In genomic region chr10:46549171-46550075, GRCh38 we compare ENCODE assay signal across 16 cellular contexts. TPM values are rescaled to one million over a fixed set of nuclear protein-coding genes. Genes with fewer than 3 reads are reported as not detected.
DNase-seq lines count a peak whose midpoint lies in the region; ATAC-seq and TF ChIP-seq lines count a peak whose summit lies in the region.
"Had no signal": no experiment of that assay in that cellular context is flagged by ENCODE, and none has a peak within 500 bp of the region (broad histone marks: within the 10 kb centered on the region; RNA-seq: fewer than 3 reads in every experiment).

No MANE protein-coding gene starts in this region.

- no peaks in the 10 kb centered on the region for H3K9me3 Mint-ChIP-seq in activated T-helper 2 cell treated with anti-CD3 and anti-CD28 coated beads, Interferon-gamma antibody, Interleukin-2, Interleukin-4, amounts not matched to agents 10 μg/mL and 5 μg/mL and 100 μg/mL, durations not matched to agents 14 hours and 24 hours and 36 hours
- H3K9me3 Mint-ChIP-seq: neural crest cell had no signal

- no CpG with 5 or more reads among the region's 31 CpGs for WGBS in neuronal stem cell (ENCODE audit: extremely low coverage in 2 of 2, insufficient read length in 2 of 2, insufficient replicate concordance in 1 of 2), 2 donors

- H3K27me3 ChIP-seq in dorsolateral prefrontal cortex (peaks cover 0 to 74% (median 18%) of the 10 kb centered on the region in 45 donors), neuronal stem cell (ENCODE audit: control insufficient read depth in 3 of 3, insufficient read depth in 3 of 3, low read depth in 1 of 3, low read length in 3 of 3) (peaks cover 0 to 69% (median 0%) of the 10 kb centered on the region in 3 experiments)

- H2BK5ac ChIP-seq in neuronal stem cell (ENCODE audit: low read length): peak overlapping the region; percentile 7

- no peaks in the 10 kb centered on the region for H3K9me3 ChIP-seq in neuronal stem cell (replicated peaks in 1 of 2; ENCODE audit: control insufficient read depth in 2 of 2, insufficient read depth in 1 of 2, low read depth in 1 of 2, low read length in 2 of 2)
- H3K9me3 ChIP-seq: gastroesophageal sphincter had no signal

- H3K4me3 Mint-ChIP-seq in activated T-helper 2 cell treated with anti-CD3 and anti-CD28 coated beads, Interferon-gamma antibody, Interleukin-2, Interleukin-4, amounts not matched to agents 10 μg/mL and 5 μg/mL and 100 μg/mL, durations not matched to agents 14 hours and 24 hours and 36 hours (ENCODE audit: low read depth): no peak overlapping the region
- H3K4me3 Mint-ChIP-seq: neural crest cell had no signal

- TF ChIP-seq CTCF in dorsolateral prefrontal cortex (IDR thresholded peaks at IDR 0.05 in 54 of 56, conservative IDR thresholded peaks at IDR 0.05 in 2 of 56; ENCODE audit: low read depth in 1 of 56, partially characterized antibody in 56 of 56): no peak

- ATAC-seq in GM18907 (IDR thresholded peaks at IDR 0.05; ENCODE audit: unreplicated experiment): no peak
- ATAC-seq: gastroesophageal sphincter, HCT116 had no signal

- no peaks in the 10 kb centered on the region for H3K36me3 Mint-ChIP-seq in activated T-helper 2 cell treated with anti-CD3 and anti-CD28 coated beads, Interferon-gamma antibody, Interleukin-2, Interleukin-4, amounts not matched to agents 10 μg/mL and 5 μg/mL and 100 μg/mL, durations not matched to agents 14 hours and 24 hours and 36 hours (ENCODE audit: low read depth)

- peak overlapping the region; percentile 28 for H3K18ac ChIP-seq in neuronal stem cell (ENCODE audit: low read length)

- H3K4me1 Mint-ChIP-seq in activated T-helper 2 cell treated with anti-CD3 and anti-CD28 coated beads, Interferon-gamma antibody, Interleukin-2, Interleukin-4, amounts not matched to agents 10 μg/mL and 5 μg/mL and 100 μg/mL, durations not matched to agents 14 hours and 24 hours and 36 hours (ENCODE audit: low read depth): no peaks in the 10 kb centered on the region
- H3K4me1 Mint-ChIP-seq: neural crest cell had no signal

- H3K27ac ChIP-seq in dorsolateral prefrontal cortex (no peak overlapping the region), neuronal stem cell (replicated peaks; ENCODE audit: low read length) (no peak overlapping the region)
- H3K27ac ChIP-seq: gastroesophageal sphincter had no signal

- H3K23ac ChIP-seq in neuronal stem cell (ENCODE audit: low read depth, low read length, poor library complexity): peak overlapping the region; percentile 6

- no peak overlapping the region for H2BK15ac ChIP-seq in neuronal stem cell (ENCODE audit: low read length)

- peak overlapping the region; percentile 31 for H3K14ac ChIP-seq in neuronal stem cell (ENCODE audit: low read length)

- no peak overlapping the region for H3K27ac Mint-ChIP-seq in activated T-helper 2 cell treated with anti-CD3 and anti-CD28 coated beads, Interferon-gamma antibody, Interleukin-2, Interleukin-4, amounts not matched to agents 10 μg/mL and 5 μg/mL and 100 μg/mL, durations not matched to agents 14 hours and 24 hours and 36 hours

- H3K4me1 ChIP-seq in neuronal stem cell (ENCODE audit: control insufficient read depth in 2 of 2, insufficient read depth in 1 of 2, low read depth in 1 of 2, low read length in 2 of 2): peaks cover 0 to 12% of the 10 kb centered on the region in 2 donors

- intact Hi-C loops in dorsolateral prefrontal cortex (cut with DNase I): loop anchor here in 1 of 2 donors (2.0 kb wide), 1 partner anchor 29 kb away; no protein-coding TSS in a partner anchor
- intact Hi-C loops in activated T-helper 2 cell treated with anti-CD3 and anti-CD28 coated beads, Interferon-gamma antibody, Interleukin-2, Interleukin-4, amounts not matched to agents 10 μg/mL and 5 μg/mL and 100 μg/mL, durations not matched to agents 14 hours and 24 hours and 36 hours (cut with micrococcal nuclease): no loop called here

- H2AFZ ChIP-seq in neuronal stem cell (ENCODE audit: low read length): no peak overlapping the region

- no peak overlapping the region for H2AK5ac ChIP-seq in neuronal stem cell (ENCODE audit: low read depth, low read length)

- peak overlapping the region; percentile 17 for H4K8ac ChIP-seq in neuronal stem cell (ENCODE audit: low read depth, low read length)

- no peak overlapping the region for H3K4me2 ChIP-seq in neuronal stem cell (ENCODE audit: insufficient read depth, low read length, poor library complexity, severe bottlenecking)

- H2BK12ac ChIP-seq in neuronal stem cell (ENCODE audit: low read length): peak overlapping the region; percentile 52

- H2BK120ac ChIP-seq in neuronal stem cell (ENCODE audit: low read depth, low read length): no peak overlapping the region

- peak; percentile 3 for DNase-seq in stimulated activated CD4-positive, alpha-beta T cell treated with anti-CD3 and anti-CD28 coated beads, Interleukin-4, amount 100 ng/mL, for 24 hours
- no peak for DNase-seq in stimulated activated CD4-positive, alpha-beta T cell treated with anti-CD3 and anti-CD28 coated beads, Interleukin-12 subunit alpha, Interleukin-12 subunit beta, amount 100 ng/mL, for 4 hours
- DNase-seq in dorsolateral prefrontal cortex (peak in 9 of 10 donors; percentile 2 to 57 (median 33)), neuronal stem cell (ENCODE audit: low spot score) (no peak), DMS153 treated with DMSO at 0.1 percent for 48 hours (lab: John Stamatoyannopoulos, UW; ENCODE audit: unreplicated experiment) (no peak)
- DNase-seq in stimulated activated naive CD4-positive, alpha-beta T cell (lab: John Stamatoyannopoulos, UW): no peak
- no peak for DNase-seq in activated T-helper 2 cell treated with anti-CD3 and anti-CD28 coated beads, Interferon-gamma antibody, Interleukin-2, Interleukin-4, amounts not matched to agents 10 μg/mL and 5 μg/mL and 100 μg/mL, durations not matched to agents 14 hours and 24 hours and 36 hours (ENCODE audit: low spot score)
- DNase-seq: NCI-H1436; NCI-H524 treated with DMSO at 0.1 percent for 48 hours; SHP77 treated with DMSO at 0.1 percent for 48 hours; stimulated activated naive CD4-positive, alpha-beta T cell treated with Interleukin-2 at 50 U/mL for 16 hours had no signal

- H3K4ac ChIP-seq in neuronal stem cell (ENCODE audit: low read length): peak overlapping the region; percentile 4

- peaks cover 3% of the 10 kb centered on the region for H3K27me3 Mint-ChIP-seq in activated T-helper 2 cell treated with anti-CD3 and anti-CD28 coated beads, Interferon-gamma antibody, Interleukin-2, Interleukin-4, amounts not matched to agents 10 μg/mL and 5 μg/mL and 100 μg/mL, durations not matched to agents 14 hours and 24 hours and 36 hours (ENCODE audit: low read depth)

- no peak overlapping the region for H4K91ac ChIP-seq in neuronal stem cell (ENCODE audit: low read depth, low read length, poor library complexity)

- no peak overlapping the region for H3K4me3 ChIP-seq in dorsolateral prefrontal cortex
- H3K4me3 ChIP-seq in neuronal stem cell (ENCODE audit: low read length in 2 of 2): no peak overlapping the region
- H3K4me3 ChIP-seq: gastroesophageal sphincter had no signal

- H3K79me1 ChIP-seq in neuronal stem cell (ENCODE audit: low read depth, low read length): peaks cover 2% of the 10 kb centered on the region

- H3K9ac ChIP-seq in neuronal stem cell (ENCODE audit: low read depth, low read length, poor library complexity): peak overlapping the region; percentile 1

- peaks cover 0 to 14% of the 10 kb centered on the region in 2 donors for H3K36me3 ChIP-seq in neuronal stem cell (replicated peaks in 1 of 2; ENCODE audit: control insufficient read depth in 2 of 2, insufficient read depth in 2 of 2, low read length in 2 of 2)
- H3K36me3 ChIP-seq: gastroesophageal sphincter had no signal

RNA-seq across cellular contexts. Expression of gene GPRIN2, which starts 7.0 kb away (rescaled TPM):
- total RNA-seq in dorsolateral prefrontal cortex: 1 to 10 TPM in 66 of 120 experiments, under 1 TPM in 47, not detected in 7; 0.36 to 2.4 (median 1.1) TPM
- 4.9 TPM for polyA plus RNA-seq in neuronal stem cell (2013, experiment 1 of 2)
- 4.9 TPM for polyA plus RNA-seq in neuronal stem cell (2013, experiment 2 of 2)
- total RNA-seq in activated T-helper 2 cell treated with anti-CD3 and anti-CD28 coated beads, Interferon-gamma antibody, Interleukin-2, Interleukin-4, amounts not matched to agents 10 μg/mL and 5 μg/mL and 100 μg/mL, durations not matched to agents 14 hours and 24 hours and 36 hours: not detected in 2 replicates
- polyA plus RNA-seq: IMR-90 had no signal

RNA-seq across cellular contexts. Expression of gene SYT15, which starts 29.5 kb away (rescaled TPM):
- 10 to 100 TPM in 6 of 120 experiments, 1 to 10 TPM in 113, under 1 TPM in 1; 0.59 to 12.7 (median 5.1) TPM for total RNA-seq in dorsolateral prefrontal cortex
- polyA plus RNA-seq in neuronal stem cell (2013, experiment 1 of 2): 0.22 TPM
- 0.24 TPM for polyA plus RNA-seq in neuronal stem cell (2013, experiment 2 of 2)
- 1.5 TPM in 2 replicates for total RNA-seq in activated T-helper 2 cell treated with anti-CD3 and anti-CD28 coated beads, Interferon-gamma antibody, Interleukin-2, Interleukin-4, amounts not matched to agents 10 μg/mL and 5 μg/mL and 100 μg/mL, durations not matched to agents 14 hours and 24 hours and 36 hours

Comparison
In these comparisons a context has a peak if more than half of its experiments do, and no peak if none do; other contexts are left out.
1. DNase-seq: peak in stimulated activated CD4-positive, alpha-beta T cell treated with anti-CD3 and anti-CD28 coated beads, Interleukin-4, amount 100 ng/mL, for 24 hours (single experiment) and dorsolateral prefrontal cortex (9 of 10); none in stimulated activated CD4-positive, alpha-beta T cell treated with anti-CD3 and anti-CD28 coated beads, Interleukin-12 subunit alpha, Interleukin-12 subunit beta, amount 100 ng/mL, for 4 hours (single experiment), neuronal stem cell (single experiment), stimulated activated naive CD4-positive, alpha-beta T cell (0 of 6), DMS153 treated with DMSO at 0.1 percent for 48 hours (single experiment) and activated T-helper 2 cell treated with anti-CD3 and anti-CD28 coated beads, Interferon-gamma antibody, Interleukin-2, Interleukin-4, amounts not matched to agents 10 μg/mL and 5 μg/mL and 100 μg/mL, durations not matched to agents 14 hours and 24 hours and 36 hours (single experiment).